In the genomic region with DNA sequence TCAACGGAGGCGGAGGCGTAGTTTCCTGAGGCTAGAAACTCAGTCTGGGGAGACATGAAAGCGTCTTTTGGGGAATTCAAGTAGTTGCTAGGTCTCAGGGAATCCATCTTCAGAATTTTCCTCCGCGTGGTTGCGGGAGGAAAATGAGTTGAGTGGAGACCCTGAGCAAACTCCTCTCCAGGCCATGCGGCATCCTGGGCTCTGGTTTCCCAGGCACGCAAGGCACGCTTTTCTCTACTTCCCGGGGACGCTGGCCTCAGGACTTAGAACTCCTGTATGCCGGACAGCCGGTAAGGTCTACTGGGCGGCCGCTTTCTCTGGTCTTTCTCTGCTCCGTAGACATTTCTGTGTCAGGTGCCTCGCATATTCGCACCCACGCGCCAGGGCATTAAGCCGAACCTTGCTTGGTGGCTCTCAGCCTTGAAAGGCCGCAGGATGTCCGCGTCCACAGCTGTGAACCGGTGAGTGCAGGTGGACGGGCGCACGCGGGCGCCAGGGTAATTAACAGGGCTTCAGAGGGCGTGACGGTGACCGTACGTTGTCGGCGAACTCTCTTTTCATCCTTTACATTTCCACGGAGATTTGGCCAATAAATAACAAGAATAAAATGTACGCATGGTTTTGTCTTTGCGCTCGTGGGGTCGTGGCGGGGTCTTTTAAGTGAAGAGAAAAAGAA, we compare ENCODE assay signal across 8 cellular contexts. TPM values are rescaled to one million over a fixed set of nuclear protein-coding genes. Genes with fewer than 3 reads are reported as not detected.
DNase-seq lines count a peak whose midpoint lies in the region; ATAC-seq and TF ChIP-seq lines count a peak whose summit lies in the region.

No MANE protein-coding gene starts in this region.

- no peak overlapping the region for H3K27ac ChIP-seq in SJCRH30
- no peak overlapping the region for H3K27ac ChIP-seq in fibroblast of lung (ENCODE audit: insufficient read depth, low read length)
- H3K27ac ChIP-seq in rectal smooth muscle tissue (ENCODE audit: low read depth, low read length) = peak overlapping the region; percentile 78

- no peak for DNase-seq in GM12865 (ENCODE audit: low read depth)
- no peak for DNase-seq in SJCRH30
- peak in 1 of 2 donors; percentile 31 for DNase-seq in fibroblast of lung (ENCODE audit: low read depth in 2 of 2)
- DNase-seq in UCSD-AML1 (lab: John Stamatoyannopoulos, UW; ENCODE audit: unreplicated experiment) = no peak

- H2AFZ ChIP-seq in fibroblast of lung (ENCODE audit: low read length) = no peak overlapping the region

- H3K4me1 ChIP-seq in SJCRH30 (peaks cover 24% of the 10 kb centered on the region), fibroblast of lung (ENCODE audit: control insufficient read depth, extremely low read depth, insufficient read depth, low read length) (no peaks in the 10 kb centered on the region), rectal smooth muscle tissue (ENCODE audit: control insufficient read depth, insufficient read depth, low read length) (peaks cover 2% of the 10 kb centered on the region)

- H3K4me3 ChIP-seq in GM12865 (ENCODE audit: low read depth, low read length) (peak overlapping the region; percentile 55), SJCRH30 (peak overlapping the region; percentile 90), fibroblast of lung (replicated peaks in 1 of 4; ENCODE audit: control extremely low read depth in 1 of 4, insufficient read depth in 1 of 4, low read depth in 3 of 4, low read length in 4 of 4) (peak overlapping the region in 2 of 4 experiments; percentile 40 to 59), rectal smooth muscle tissue (ENCODE audit: low read length) (peak overlapping the region; percentile 65)

- TF ChIP-seq CTCF in GM12865 (IDR thresholded peaks at IDR 0.05; ENCODE audit: insufficient read depth, low read depth, low read length, missing control alignments) (no peak), fibroblast of lung (conservative IDR thresholded peaks at IDR 0.05 in 1 of 2, IDR thresholded peaks at IDR 0.05 in 1 of 2; ENCODE audit: low read depth in 1 of 2, low read length in 2 of 2) (no peak)

- no peaks in the 10 kb centered on the region for H3K27me3 ChIP-seq in SJCRH30
- H3K27me3 ChIP-seq in fibroblast of lung (ENCODE audit: control insufficient read depth, insufficient read depth, low read length) = peaks cover 43% of the 10 kb centered on the region
- peaks cover 10% of the 10 kb centered on the region for H3K27me3 ChIP-seq in rectal smooth muscle tissue (ENCODE audit: control insufficient read depth, insufficient read depth, low read length)

- H3K79me2 ChIP-seq in fibroblast of lung (ENCODE audit: control insufficient read depth, insufficient read depth, low read length) = no peaks in the 10 kb centered on the region

- H4K20me1 ChIP-seq in fibroblast of lung (ENCODE audit: control insufficient read depth, extremely low read depth, insufficient read depth, low read length) = no peaks in the 10 kb centered on the region

- H3K4me2 ChIP-seq in fibroblast of lung (ENCODE audit: extremely low read depth, insufficient read depth, low read length) = peak overlapping the region; percentile 83

- H3K36me3 ChIP-seq in SJCRH30 (no peaks in the 10 kb centered on the region), fibroblast of lung (ENCODE audit: control insufficient read depth, insufficient read depth, low read length) (no peaks in the 10 kb centered on the region), rectal smooth muscle tissue (ENCODE audit: control insufficient read depth, insufficient read depth, low read length) (no peaks in the 10 kb centered on the region)

- H3K9ac ChIP-seq in fibroblast of lung (ENCODE audit: insufficient read depth, low read length) = no peak overlapping the region
- H3K9ac ChIP-seq in rectal smooth muscle tissue (ENCODE audit: low read length) = no peak overlapping the region

- H3K9me3 ChIP-seq in SJCRH30 (replicated peaks) (no peaks in the 10 kb centered on the region), fibroblast of lung (ENCODE audit: control insufficient read depth, insufficient read depth, low read depth, low read length) (no peaks in the 10 kb centered on the region)

- ATAC-seq in GM18498 (IDR thresholded peaks at IDR 0.05; ENCODE audit: unreplicated experiment) (no peak), HG02840 (IDR thresholded peaks at IDR 0.05; ENCODE audit: low FRiP score, unreplicated experiment) (no peak), GM19324 (IDR thresholded peaks at IDR 0.05; ENCODE audit: low FRiP score, unreplicated experiment) (no peak)

RNA-seq across cellular contexts. Expression of gene RBM20, which starts 1.0 kb away (rescaled TPM):
- 11.1 and 12.4 TPM in 2 replicates for total RNA-seq in SJCRH30 (2014; rRNA removed; shearing (Covaris generic))
- under 0.01 TPM in 2 replicates for total RNA-seq in fibroblast of lung
- polyA plus RNA-seq in fibroblast of lung = 0.02 and 0.05 TPM in 2 replicates
- polyA plus RNA-seq in fibroblast of lung (2012) = 0.03 and 0.06 TPM in 2 replicates
- polyA minus RNA-seq in fibroblast of lung (ENCODE audit: low replicate concordance) = 0.04 and 0.33 TPM in 2 replicates

Comparison
In these comparisons a context has a peak if more than half of its experiments do, and no peak if none do; other contexts are left out.
1. RNA of gene RBM20, which starts 1.0 kb away (total RNA-seq): 11.1 to 12.4 TPM in SJCRH30; under 0.01 TPM in fibroblast of lung; every median in the first group is over 10 times any median in the second.